Comparison of ENCODE assay signal across 22 cellular contexts in the genomic region with DNA sequence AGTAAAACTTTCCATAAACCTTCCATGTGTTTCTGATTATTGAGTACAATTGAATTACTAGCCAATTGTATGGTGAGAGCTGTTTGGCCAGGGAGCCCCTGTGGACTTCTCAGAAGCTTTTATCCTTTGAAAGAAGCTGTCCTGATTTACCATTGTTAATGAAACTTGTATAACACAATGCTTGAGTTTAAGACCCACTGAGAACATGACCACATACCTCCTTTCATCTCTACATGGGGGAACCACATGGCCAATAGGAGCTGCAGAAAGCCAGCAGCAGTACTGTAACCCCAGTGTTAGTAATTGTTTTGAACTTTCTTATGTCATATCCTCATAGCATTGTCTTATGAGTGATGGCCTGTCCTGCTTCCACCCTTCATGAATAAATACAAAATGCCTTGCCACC.
DNase-seq lines count a peak whose midpoint lies in the region; ATAC-seq and TF ChIP-seq lines count a peak whose summit lies in the region.
"Had no signal": no experiment of that assay in that cellular context is flagged by ENCODE, and none has a peak within 500 bp of the region (broad histone marks: within the 10 kb centered on the region; RNA-seq: fewer than 3 reads in every experiment).

No MANE protein-coding gene starts in this region.

- in situ Hi-C loops in astrocyte of the spinal cord (cut with HindIII; ENCODE audit: low sequenced_read_pairs), result no loop called here

- H3K4me3 Mint-ChIP-seq in activated T-helper 17 cell treated with anti-CD3 and anti-CD28 coated beads, Interleukin-2, amount 50 U/mL, for 72 hours, result no peak overlapping the region
- H3K4me3 Mint-ChIP-seq: activated CD4-positive, alpha-beta memory T cell treated with anti-CD3 and anti-CD28 coated beads for 36 hours; activated naive CD4-positive, alpha-beta T cell treated with anti-CD3 and anti-CD28 coated beads, Interleukin-2, amount 10 ng/mL, durations not matched to agents 7 days and 5 days had no signal

- H3K9me3 Mint-ChIP-seq in activated T-helper 17 cell treated with anti-CD3 and anti-CD28 coated beads, Interleukin-2, amount 50 U/mL, for 72 hours, result no peaks in the 10 kb centered on the region
- H3K9me3 Mint-ChIP-seq: activated CD4-positive, alpha-beta memory T cell treated with anti-CD3 and anti-CD28 coated beads for 36 hours; activated naive CD4-positive, alpha-beta T cell treated with anti-CD3 and anti-CD28 coated beads, Interleukin-2, amount 10 ng/mL, durations not matched to agents 7 days and 5 days had no signal

- no peak for TF ChIP-seq POLR2A in GM18505 (IDR thresholded peaks at IDR 0.05; ENCODE audit: borderline replicate concordance, extremely low read depth, insufficient read depth, insufficient read length)

- TF ChIP-seq CTCF in A673 (conservative IDR thresholded peaks at IDR 0.05; ENCODE audit: low read depth, low read length) (no peak), astrocyte of the spinal cord (IDR thresholded peaks at IDR 0.05; ENCODE audit: low read depth, low read length) (no peak)

- no peaks in the 10 kb centered on the region for H3K4me1 Mint-ChIP-seq in activated T-helper 17 cell treated with anti-CD3 and anti-CD28 coated beads, Interleukin-2, amount 50 U/mL, for 72 hours
- H3K4me1 Mint-ChIP-seq: activated naive CD4-positive, alpha-beta T cell treated with anti-CD3 and anti-CD28 coated beads, Interleukin-2, amount 10 ng/mL, durations not matched to agents 7 days and 5 days had no signal

- intact Hi-C loops in A673 (cut with micrococcal nuclease; ENCODE audit: unreplicated experiment), result no loop called here

- no peak overlapping the region for H3K27ac ChIP-seq in A673 (ENCODE audit: low read depth, low read length, poor library complexity, severe bottlenecking)
- H3K27ac ChIP-seq: ascending aorta, BLaER1, gastrocnemius medialis, vagina, WERI-Rb-1 had no signal

- no peaks in the 10 kb centered on the region for H3K9me3 ChIP-seq in A673 (ENCODE audit: low read depth, low read length, poor library complexity, severe bottlenecking)
- H3K9me3 ChIP-seq: ascending aorta, BLaER1, gastrocnemius medialis, vagina had no signal

- BruUV-seq in A673 (replicated peaks; lab: Mats Ljungman, UMichigan), result no TSS peak

- H3K4me3 ChIP-seq in A673 (ENCODE audit: low read depth, low read length, poor library complexity, severe bottlenecking) (no peak overlapping the region), astrocyte of the spinal cord (ENCODE audit: low read depth, low read length) (no peak overlapping the region)
- H3K4me3 ChIP-seq: ascending aorta, BLaER1, gastrocnemius medialis, vagina had no signal

- H3K27me3 Mint-ChIP-seq in activated T-helper 17 cell treated with anti-CD3 and anti-CD28 coated beads, Interleukin-2, amount 50 U/mL, for 72 hours, result peaks cover 6% of the 10 kb centered on the region
- H3K27me3 Mint-ChIP-seq: activated naive CD4-positive, alpha-beta T cell treated with anti-CD3 and anti-CD28 coated beads, Interleukin-2, amount 10 ng/mL, durations not matched to agents 7 days and 5 days had no signal

- ATAC-seq in GM18505 (IDR thresholded peaks at IDR 0.05; ENCODE audit: unreplicated experiment), result no peak
- no peak for ATAC-seq in GM21367 (IDR thresholded peaks at IDR 0.05; ENCODE audit: unreplicated experiment)
- ATAC-seq in activated T-helper 17 cell treated with anti-CD3 and anti-CD28 coated beads, Interleukin-2, amount 50 U/mL, for 72 hours (replicated peaks), result no peak
- ATAC-seq: gastrocnemius medialis had no signal

- POLR2A ChIA-PET in A673 (lab: Charles Lee; ENCODE audit: low non-redundant PET), result no interaction called here

- no peaks in the 10 kb centered on the region for H3K4me1 ChIP-seq in A673 (ENCODE audit: insufficient read depth, low read length, poor library complexity, severe bottlenecking)
- H3K4me1 ChIP-seq: ascending aorta, BLaER1, gastrocnemius medialis, vagina had no signal

- CTCF ChIA-PET in A673 (lab: Charles Lee), result no interaction called here

- DNase-seq in A673 (ENCODE audit: low spot score) (peak; percentile 51), HT1080 (ENCODE audit: low read depth) (peak; percentile 38), astrocyte of the spinal cord (ENCODE audit: low read depth, low spot score) (peak; percentile 96), iPS DF 19.7 (ENCODE audit: low read depth, low spot score) (peak; percentile 71), RPMI8226 (no peak)
- DNase-seq: activated CD4-positive, alpha-beta memory T cell treated with anti-CD3 and anti-CD28 coated beads for 36 hours; activated naive CD4-positive, alpha-beta T cell treated with anti-CD3 and anti-CD28 coated beads, Interleukin-2, amount 10 ng/mL, durations not matched to agents 7 days and 5 days; gastrocnemius medialis; GDM1; NCI-H1417; NCI-H2171 treated with DMSO at 0.1 percent for 48 hours; NCI-H774; OCI-M1; SHP77; T-helper 2 cell; WERI-Rb-1 had no signal

- H3K27me3 ChIP-seq in A673 (replicated peaks; ENCODE audit: insufficient read depth, low read depth, low read length, poor library complexity), result peaks cover 13% of the 10 kb centered on the region
- H3K27me3 ChIP-seq: ascending aorta, BLaER1, gastrocnemius medialis, vagina had no signal

- H3K36me3 ChIP-seq in A673 (ENCODE audit: insufficient read depth, low read length, poor library complexity, severe bottlenecking), result no peaks in the 10 kb centered on the region
- H3K36me3 ChIP-seq: ascending aorta, BLaER1, gastrocnemius medialis, vagina, WERI-Rb-1 had no signal

- H3K36me3 Mint-ChIP-seq in activated T-helper 17 cell treated with anti-CD3 and anti-CD28 coated beads, Interleukin-2, amount 50 U/mL, for 72 hours (ENCODE audit: low read depth), result no peaks in the 10 kb centered on the region
- H3K36me3 Mint-ChIP-seq: activated CD4-positive, alpha-beta memory T cell treated with anti-CD3 and anti-CD28 coated beads for 36 hours; activated naive CD4-positive, alpha-beta T cell treated with anti-CD3 and anti-CD28 coated beads, Interleukin-2, amount 10 ng/mL, durations not matched to agents 7 days and 5 days had no signal

- no peak overlapping the region for H3K27ac Mint-ChIP-seq in activated T-helper 17 cell treated with anti-CD3 and anti-CD28 coated beads, Interleukin-2, amount 50 U/mL, for 72 hours
- H3K27ac Mint-ChIP-seq: activated CD4-positive, alpha-beta memory T cell treated with anti-CD3 and anti-CD28 coated beads for 36 hours; activated naive CD4-positive, alpha-beta T cell treated with anti-CD3 and anti-CD28 coated beads, Interleukin-2, amount 10 ng/mL, durations not matched to agents 7 days and 5 days had no signal
